In the genomic region with DNA sequence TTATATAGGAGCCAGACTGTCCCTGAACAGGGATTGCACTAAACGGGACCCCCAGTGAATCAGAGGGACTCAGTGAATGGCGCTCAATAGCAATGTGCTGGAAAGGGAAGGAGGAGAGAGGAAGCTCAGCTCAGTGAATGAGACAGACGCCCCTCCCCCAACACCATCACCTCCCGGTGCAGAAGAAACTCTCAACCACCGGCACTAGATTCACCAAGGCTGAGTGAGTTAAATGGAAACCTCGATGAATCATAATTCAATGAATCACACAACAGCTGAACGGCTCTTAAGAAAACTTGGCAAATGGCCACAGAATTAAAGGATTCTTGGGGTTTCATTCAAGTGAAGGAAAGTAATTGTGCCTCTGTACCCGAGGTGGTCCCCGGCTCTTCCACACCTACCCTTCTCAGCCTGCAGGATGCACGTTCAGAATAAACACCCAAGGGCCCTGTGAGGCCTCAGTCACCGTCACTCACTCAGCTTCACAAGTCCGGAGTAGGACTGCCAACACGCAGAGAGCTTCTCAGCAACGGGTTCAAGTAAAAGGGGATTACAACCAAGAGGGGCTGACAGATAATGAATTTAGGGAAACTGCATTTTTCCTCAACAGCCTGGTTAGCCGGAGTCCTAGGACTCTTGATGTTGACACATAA, we compare ENCODE assay signal across 10 cellular contexts. TPM values are rescaled to one million over a fixed set of nuclear protein-coding genes. Genes with fewer than 3 reads are reported as not detected.
DNase-seq lines count a peak whose midpoint lies in the region; ATAC-seq and FAIRE-seq lines count a peak whose summit lies in the region.
"Had no signal": no experiment of that assay in that cellular context is flagged by ENCODE, and none has a peak within 500 bp of the region (broad histone marks: within the 10 kb centered on the region; RNA-seq: fewer than 3 reads in every experiment).

No MANE protein-coding gene starts in this region.

- no peaks in the 10 kb centered on the region for H3K9me3 Mint-ChIP-seq in activated T-cell treated with anti-CD3 and anti-CD28 coated beads, Interleukin-2, amount 50 U/mL, for 24 hours
- H3K9me3 Mint-ChIP-seq: effector memory CD8-positive, alpha-beta T cell had no signal

- ATAC-seq in HG02885 (IDR thresholded peaks at IDR 0.05; ENCODE audit: poor library complexity, unreplicated experiment) (no peak), Right ventricle myocardium superior (ENCODE audit: poor library complexity) (no peak)
- ATAC-seq: effector memory CD8-positive, alpha-beta T cell had no signal

- peaks cover 29% of the 10 kb centered on the region for H3K27me3 Mint-ChIP-seq in activated T-cell treated with anti-CD3 and anti-CD28 coated beads, Interleukin-2, amount 50 U/mL, for 24 hours

- H3K4me3 Mint-ChIP-seq in activated T-cell treated with anti-CD3 and anti-CD28 coated beads, Interleukin-2, amount 50 U/mL, for 24 hours: no peak overlapping the region
- H3K4me3 Mint-ChIP-seq: effector memory CD8-positive, alpha-beta T cell had no signal

- no peaks in the 10 kb centered on the region for H3K36me3 Mint-ChIP-seq in activated T-cell treated with anti-CD3 and anti-CD28 coated beads, Interleukin-2, amount 50 U/mL, for 24 hours (ENCODE audit: low read depth)

- DNase-seq in AG08396 (ENCODE audit: low spot score) (peak; percentile 49), HS-5 (ENCODE audit: low read depth) (peak; percentile 80), pons (ENCODE audit: low spot score) (no peak), NCI-H774 (lab: John Stamatoyannopoulos, UW) (no peak), Right ventricle myocardium superior (no peak)
- DNase-seq in activated T-cell treated with anti-CD3 and anti-CD28 coated beads, Interleukin-2, amount 50 U/mL, for 24 hours: peak; percentile 53
- DNase-seq: effector memory CD8-positive, alpha-beta T cell; NCI-H526 had no signal

- peaks cover 24% of the 10 kb centered on the region for H3K4me1 Mint-ChIP-seq in activated T-cell treated with anti-CD3 and anti-CD28 coated beads, Interleukin-2, amount 50 U/mL, for 24 hours (ENCODE audit: low read depth)

- peak; percentile 91 for FAIRE-seq in islet of Langerhans (lab: Jason Lieb, UNC)

- H3K27ac Mint-ChIP-seq in activated T-cell treated with anti-CD3 and anti-CD28 coated beads, Interleukin-2, amount 50 U/mL, for 24 hours: no peak overlapping the region
- H3K27ac Mint-ChIP-seq: effector memory CD8-positive, alpha-beta T cell had no signal

- intact Hi-C loops in Right ventricle myocardium superior (cut with DNase I): no loop called here

RNA-seq across cellular contexts. Expression of gene CRMP1, which starts 29.3 kb away (rescaled TPM):
- 1.2 TPM for total RNA-seq in Right ventricle myocardium superior

Comparison
In these comparisons a context has a peak if more than half of its experiments do, and no peak if none do; other contexts are left out.
1. DNase-seq: peak in AG08396 (single experiment), HS-5 (single experiment) and activated T-cell treated with anti-CD3 and anti-CD28 coated beads, Interleukin-2, amount 50 U/mL, for 24 hours (single experiment); none in pons (single experiment), NCI-H774 (single experiment) and Right ventricle myocardium superior (single experiment).